In genomic region chr3:16071246-16071645, GRCh38 we compare ENCODE assay signal across 20 cellular contexts.
DNase-seq lines count a peak whose midpoint lies in the region; ATAC-seq and TF ChIP-seq lines count a peak whose summit lies in the region.
"Had no signal": no experiment of that assay in that cellular context is flagged by ENCODE, and none has a peak within 500 bp of the region (broad histone marks: within the 10 kb centered on the region; RNA-seq: fewer than 3 reads in every experiment).

No MANE protein-coding gene starts in this region.

- H4K20me1 ChIP-seq in hepatocyte (ENCODE audit: insufficient read depth, poor library complexity, severe bottlenecking): no peaks in the 10 kb centered on the region

- H3K4me2 ChIP-seq in hepatocyte: no peak overlapping the region

- no peaks in the 10 kb centered on the region for H3K9me2 ChIP-seq in hepatocyte (replicated peaks; ENCODE audit: insufficient read depth)

- peak overlapping the region; percentile 85 for H3K27ac Mint-ChIP-seq in MCF 10A (ENCODE audit: low read depth, unreplicated experiment)
- no peak overlapping the region for H3K27ac Mint-ChIP-seq in CD8-positive, alpha-beta T cell

- H3K36me3 ChIP-seq in breast epithelium (no peaks in the 10 kb centered on the region), hepatocyte (replicated peaks; ENCODE audit: insufficient read depth, low read depth) (no peaks in the 10 kb centered on the region)
- no peaks in the 10 kb centered on the region for H3K36me3 ChIP-seq in CD8-positive, alpha-beta T cell (ENCODE audit: insufficient read depth, low read length)
- H3K36me3 ChIP-seq: esophagus muscularis mucosa, gastroesophageal sphincter, left ventricle myocardium inferior, right atrium auricular region, WERI-Rb-1 had no signal

- H3K36me3 Mint-ChIP-seq in MCF 10A (ENCODE audit: insufficient read depth, unreplicated experiment): no peaks in the 10 kb centered on the region
- H3K36me3 Mint-ChIP-seq in CD8-positive, alpha-beta T cell: no peaks in the 10 kb centered on the region
- H3K36me3 Mint-ChIP-seq: CD4-positive, CD25-positive, alpha-beta regulatory T cell had no signal

- H3K27ac ChIP-seq in breast epithelium: no peak overlapping the region
- H3K27ac ChIP-seq in hepatocyte: peak overlapping the region; percentile 7
- H3K27ac ChIP-seq in CD8-positive, alpha-beta T cell (ENCODE audit: low read depth, low read length): no peak overlapping the region
- H3K27ac ChIP-seq: esophagus muscularis mucosa, gastroesophageal sphincter, left ventricle myocardium inferior, right atrium auricular region, WERI-Rb-1 had no signal

- H3K9me3 ChIP-seq in breast epithelium (no peaks in the 10 kb centered on the region), hepatocyte (ENCODE audit: low read depth) (no peaks in the 10 kb centered on the region)
- H3K9me3 ChIP-seq in CD8-positive, alpha-beta T cell (ENCODE audit: low read length): no peaks in the 10 kb centered on the region
- H3K9me3 ChIP-seq: esophagus muscularis mucosa, gastroesophageal sphincter, left ventricle myocardium inferior, right atrium auricular region had no signal

- no peak overlapping the region for H2AFZ ChIP-seq in hepatocyte

- no peak for ATAC-seq in GM18909 (IDR thresholded peaks at IDR 0.05; ENCODE audit: poor library complexity, unreplicated experiment)
- ATAC-seq in GM18907 (IDR thresholded peaks at IDR 0.05; ENCODE audit: unreplicated experiment): no peak
- ATAC-seq in CD8-positive, alpha-beta T cell: no peak
- ATAC-seq: gastroesophageal sphincter had no signal

- no peaks in the 10 kb centered on the region for H3K27me3 Mint-ChIP-seq in MCF 10A (ENCODE audit: insufficient read depth, unreplicated experiment)
- H3K27me3 Mint-ChIP-seq in CD8-positive, alpha-beta T cell (ENCODE audit: low read depth): no peaks in the 10 kb centered on the region

- H3K4me3 ChIP-seq in breast epithelium (no peak overlapping the region), hepatocyte (no peak overlapping the region)
- no peak overlapping the region for H3K4me3 ChIP-seq in CD8-positive, alpha-beta T cell (ENCODE audit: low read depth, low read length)
- H3K4me3 ChIP-seq: esophagus muscularis mucosa, gastroesophageal sphincter, left ventricle myocardium inferior, right atrium auricular region had no signal

- H3K4me3 Mint-ChIP-seq in MCF 10A (ENCODE audit: unreplicated experiment): no peak overlapping the region
- no peak overlapping the region for H3K4me3 Mint-ChIP-seq in CD8-positive, alpha-beta T cell
- H3K4me3 Mint-ChIP-seq: CD4-positive, CD25-positive, alpha-beta regulatory T cell had no signal

- no peak for TF ChIP-seq POLR2A in breast epithelium (IDR thresholded peaks at IDR 0.05)

- no peaks in the 10 kb centered on the region for H3K9me3 Mint-ChIP-seq in MCF 10A (ENCODE audit: unreplicated experiment)
- no peaks in the 10 kb centered on the region for H3K9me3 Mint-ChIP-seq in CD8-positive, alpha-beta T cell

- intact Hi-C loops in MCF 10A (cut with micrococcal nuclease) (no loop called here), breast epithelium (cut with DNase I; ENCODE audit: low total_unique reads) (no loop called here)
- intact Hi-C loops in CD8-positive, alpha-beta T cell (cut with DNase I, micrococcal nuclease): no loop called here

- DNase-seq in MCF 10A (ENCODE audit: unreplicated experiment) (no peak), breast epithelium (ENCODE audit: low spot score in 2 of 2) (no peak), NCI-H526 (lab: John Stamatoyannopoulos, UW) (peak; percentile 58), hepatocyte (ENCODE audit: low spot score) (peak; percentile 53), UCSD-AML1 (lab: John Stamatoyannopoulos, UW; ENCODE audit: unreplicated experiment) (no peak)
- DNase-seq in CD8-positive, alpha-beta T cell: no peak
- DNase-seq: activated CD4-positive, alpha-beta T cell treated with anti-CD3 and anti-CD28 coated beads, Interleukin-2, amount 50 U/mL, for 48 hours; activated T-cell treated with anti-CD3 and anti-CD28 coated beads for 4 hours; amniotic stem cell; CD4-positive, CD25-positive, alpha-beta regulatory T cell; left ventricle myocardium inferior; NCI-H1092; NCI-H2227 treated with DMSO at 0.1 percent for 48 hours; SHP77 treated with DMSO at 0.1 percent for 48 hours; WERI-Rb-1 had no signal

- POLR2A ChIA-PET in MCF 10A (lab: Yijun Ruan, JAX): interaction anchor here (1.2 to 6.5 kb wide), 3 partner anchors 13 to 19 kb away, joined by 3 to 89 read pairs (median 5); no protein-coding TSS in a partner anchor
- POLR2A ChIA-PET in CD8-positive, alpha-beta T cell (lab: Charles Lee): no interaction called here

- TF ChIP-seq CTCF in MCF 10A (IDR thresholded peaks at IDR 0.05; ENCODE audit: unreplicated experiment) (no peak), breast epithelium (IDR thresholded peaks at IDR 0.05) (no peak), hepatocyte (IDR thresholded peaks at IDR 0.05; ENCODE audit: poor library complexity) (no peak)
- no peak for TF ChIP-seq CTCF in CD8-positive, alpha-beta T cell (IDR thresholded peaks at IDR 0.05)

- CTCF ChIA-PET in MCF 10A (lab: Yijun Ruan, JAX): interaction anchor here (0.7 to 2.9 kb wide), 6 partner anchors 11 to 107 kb away, joined by 3 to 11 read pairs (median 3); no protein-coding TSS in a partner anchor
- CTCF ChIA-PET in CD8-positive, alpha-beta T cell (lab: Charles Lee): no interaction called here

- 70% methylated on average over 6 of the region's 6 CpGs for WGBS in hepatocyte (ENCODE audit: low lambda C conversion rate, missing lambda C conversion rate)

- H3K79me2 ChIP-seq in hepatocyte: no peaks in the 10 kb centered on the region

- BruUV-seq in MCF 10A (replicated peaks; lab: Mats Ljungman, UMichigan): no TSS peak

- peaks cover 56% of the 10 kb centered on the region for H3K4me1 Mint-ChIP-seq in MCF 10A (ENCODE audit: insufficient read depth, unreplicated experiment)
- no peaks in the 10 kb centered on the region for H3K4me1 Mint-ChIP-seq in CD8-positive, alpha-beta T cell (ENCODE audit: low read depth)
- H3K4me1 Mint-ChIP-seq: CD4-positive, CD25-positive, alpha-beta regulatory T cell had no signal

- H3K4me1 ChIP-seq in breast epithelium (peaks cover 0 to 5% of the 10 kb centered on the region in 2 donors), hepatocyte (ENCODE audit: insufficient read depth) (peaks cover 13% of the 10 kb centered on the region)
- no peaks in the 10 kb centered on the region for H3K4me1 ChIP-seq in CD8-positive, alpha-beta T cell (ENCODE audit: insufficient read depth, low read length)
- H3K4me1 ChIP-seq: gastroesophageal sphincter, left ventricle myocardium inferior, right atrium auricular region had no signal

- H3K27me3 ChIP-seq in breast epithelium (no peaks in the 10 kb centered on the region), hepatocyte (no peaks in the 10 kb centered on the region)
- no peaks in the 10 kb centered on the region for H3K27me3 ChIP-seq in CD8-positive, alpha-beta T cell (ENCODE audit: insufficient read depth, low read length)
- H3K27me3 ChIP-seq: esophagus muscularis mucosa, gastroesophageal sphincter, right atrium auricular region had no signal

Comparison
In these comparisons a context has a peak if more than half of its experiments do, and no peak if none do; other contexts are left out.
1. DNase-seq: peak in NCI-H526 (2 of 2) and hepatocyte (single experiment); none in MCF 10A (single experiment), breast epithelium (0 of 2), CD8-positive, alpha-beta T cell (0 of 7) and UCSD-AML1 (single experiment).